8 cellular contexts compared by ENCODE assay signal in the genomic region with DNA sequence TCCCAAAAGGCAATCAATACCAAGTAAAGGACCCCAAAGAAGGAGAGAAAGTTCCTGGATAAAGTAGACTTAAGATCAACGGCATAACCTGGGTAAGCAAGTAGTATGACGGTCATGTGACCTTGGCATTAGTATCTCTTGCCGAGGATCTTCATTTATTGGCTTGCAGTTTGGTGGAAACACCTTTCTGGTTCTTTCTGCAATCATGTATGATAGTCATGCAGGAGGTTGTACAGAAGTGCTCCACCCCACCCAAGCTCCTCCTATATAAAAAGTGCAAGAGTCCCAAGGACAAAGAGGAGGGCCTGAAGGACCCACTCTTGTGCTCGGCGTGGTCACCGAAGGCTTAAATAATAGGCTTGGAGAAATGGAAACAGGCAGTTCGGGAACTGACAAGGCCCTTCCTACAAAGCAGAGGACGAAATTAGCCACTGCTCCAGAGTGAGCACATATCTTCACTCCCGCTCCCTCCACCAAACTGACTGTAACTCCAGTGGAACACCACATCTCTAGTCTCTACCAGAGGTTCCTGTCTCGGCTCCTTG. TPM values are rescaled to one million over a fixed set of nuclear protein-coding genes. Genes with fewer than 3 reads are reported as not detected.
DNase-seq lines count a peak whose midpoint lies in the region; ATAC-seq and TF ChIP-seq lines count a peak whose summit lies in the region.

No MANE protein-coding gene starts in this region.

- 0 to 1% methylated on average over 10 of the region's 10 CpGs for WGBS in lower leg skin, 2 donors

- no peaks in the 10 kb centered on the region for H3K27me3 Mint-ChIP-seq in central memory CD8-positive, alpha-beta T cell

- H3K4me3 ChIP-seq in lower leg skin (ENCODE audit: low read depth, poor library complexity, severe bottlenecking) = peak overlapping the region; percentile 67
- H3K4me3 ChIP-seq in subcutaneous abdominal adipose tissue (ENCODE audit: low read depth in 1 of 5, low read length in 5 of 5) = peak overlapping the region; percentile 72 to 96 (median 93)

- H3K27ac Mint-ChIP-seq in central memory CD8-positive, alpha-beta T cell (ENCODE audit: low read depth) = peak overlapping the region; percentile 94

- peaks cover 17 to 67% (median 62%) of the 10 kb centered on the region in 5 donors for H3K4me1 ChIP-seq in subcutaneous abdominal adipose tissue (ENCODE audit: control insufficient read depth in 5 of 5, insufficient read depth in 5 of 5, low read length in 5 of 5)

- no peak for TF ChIP-seq CTCF in lower leg skin (IDR thresholded peaks at IDR 0.05)

- H3K4me3 Mint-ChIP-seq in central memory CD8-positive, alpha-beta T cell = peak overlapping the region; percentile 95

- H3K27me3 ChIP-seq in subcutaneous abdominal adipose tissue (ENCODE audit: control insufficient read depth in 5 of 5, insufficient read depth in 4 of 5, low read length in 5 of 5) = no peaks in the 10 kb centered on the region

- H3K27ac ChIP-seq in subcutaneous abdominal adipose tissue (ENCODE audit: low read depth, low read length) = peak overlapping the region; percentile 98

- intact Hi-C loops in lower leg skin (cut with DNase I; ENCODE audit: low total_unique reads) = no loop called here

- no peak for TF ChIP-seq POLR2A in lower leg skin (IDR thresholded peaks at IDR 0.05)

- ATAC-seq in GM19463 (IDR thresholded peaks at IDR 0.05; ENCODE audit: unreplicated experiment) (peak; percentile 2), HG03196 (IDR thresholded peaks at IDR 0.05; ENCODE audit: unreplicated experiment) (no peak)
- ATAC-seq in central memory CD8-positive, alpha-beta T cell (replicated peaks; ENCODE audit: extremely low read depth, poor library complexity, severe bottlenecking) = peak; percentile 11

- H3K9me3 Mint-ChIP-seq in central memory CD8-positive, alpha-beta T cell = no peaks in the 10 kb centered on the region

- H3K4me1 Mint-ChIP-seq in central memory CD8-positive, alpha-beta T cell = peaks cover 51% of the 10 kb centered on the region

- H3K9ac ChIP-seq in subcutaneous abdominal adipose tissue (ENCODE audit: low read length in 5 of 5) = peak overlapping the region; percentile 81 to 95 (median 93)

- no peaks in the 10 kb centered on the region for H3K9me3 ChIP-seq in subcutaneous abdominal adipose tissue (ENCODE audit: control insufficient read depth in 5 of 5, low read length in 5 of 5)

- DNase-seq in A172 (ENCODE audit: low spot score) (peak; percentile 13), RPMI8226 (peak; percentile 52), lower leg skin (ENCODE audit: low spot score in 2 of 2) (peak in 1 of 2 donors; percentile 24), NCI-H1092 (lab: John Stamatoyannopoulos, UW) (no peak)
- DNase-seq in central memory CD8-positive, alpha-beta T cell (ENCODE audit: low spot score in 2 of 2) = no peak

- H3K36me3 ChIP-seq in subcutaneous abdominal adipose tissue (ENCODE audit: control insufficient read depth in 5 of 5, insufficient read depth in 5 of 5, low read length in 5 of 5) = peaks cover 0 to 6% (median 2%) of the 10 kb centered on the region in 5 donors

- H3K36me3 Mint-ChIP-seq in central memory CD8-positive, alpha-beta T cell (ENCODE audit: insufficient read depth) = peaks cover 22% of the 10 kb centered on the region

RNA-seq across cellular contexts. Expression of a gene that starts 0.8 kb away (rescaled TPM):
- 135 and 142 TPM in 2 replicates for total RNA-seq in A172 (2014; rRNA removed; shearing (Covaris generic))
- 100 to 1,000 TPM; 118 to 156 (median 150) TPM for total RNA-seq in lower leg skin

RNA-seq across cellular contexts. Expression of a gene that starts 16.4 kb away (rescaled TPM):
- 109 and 126 TPM in 2 replicates for total RNA-seq in A172 (2014; rRNA removed; shearing (Covaris generic))
- 10 to 100 TPM; 23.3 to 40.9 (median 37.7) TPM for total RNA-seq in lower leg skin

RNA-seq across cellular contexts. Expression of a gene that starts 32.6 kb away (rescaled TPM):
- 21.5 and 34.6 TPM in 2 replicates for total RNA-seq in A172 (2014; rRNA removed; shearing (Covaris generic))
- 10 to 100 TPM in 1 of 4 donors, 1 to 10 TPM in 3; 2.8 to 11.0 (median 5.8) TPM for total RNA-seq in lower leg skin

RNA-seq across cellular contexts. Expression of a gene that starts 34.4 kb away (rescaled TPM):
- total RNA-seq in A172 (2014; rRNA removed; shearing (Covaris generic)) = 15.6 and 22.0 TPM in 2 replicates
- total RNA-seq in lower leg skin = 10 to 100 TPM; 24.2 to 60.1 (median 28.9) TPM

RNA-seq across cellular contexts. Expression of a gene that starts 39.3 kb away (rescaled TPM):
- 1.8 TPM in 1 of 2 replicates, not detected in the other for total RNA-seq in A172 (2014; rRNA removed; shearing (Covaris generic))
- total RNA-seq in lower leg skin = under 1 TPM in 1 of 4 donors, not detected in 3; 0.45 TPM

Comparison
In these comparisons a context has a peak if more than half of its experiments do, and no peak if none do; other contexts are left out.
1. DNase-seq: peak in A172 (single experiment) and RPMI8226 (single experiment); none in central memory CD8-positive, alpha-beta T cell (0 of 2) and NCI-H1092 (single experiment).